In genomic region chr11:112223754-112224532, GRCh38 we compare ENCODE assay signal across 20 cellular contexts. TPM values are rescaled to one million over a fixed set of nuclear protein-coding genes. Genes with fewer than 3 reads are reported as not detected.
A peak's percentile ranks its signal among the peaks of the same experiment; 100 is the strongest.
DNase-seq lines count a peak whose midpoint lies in the region; ATAC-seq, FAIRE-seq and TF ChIP-seq lines count a peak whose summit lies in the region.
"Had no signal": no experiment of that assay in that cellular context is flagged by ENCODE, and none has a peak within 500 bp of the region (broad histone marks: within the 10 kb centered on the region; RNA-seq: fewer than 3 reads in every experiment).

No MANE protein-coding gene starts in this region.

- no TSS peak for BruUV-seq in K562 (replicated peaks; lab: Mats Ljungman, UMichigan)

- H3K79me2 ChIP-seq in SK-N-SH (ENCODE audit: insufficient read depth), result peaks cover 25% of the 10 kb centered on the region
- H3K79me2 ChIP-seq in K562 (ENCODE audit: control insufficient read depth, insufficient read depth, low read length), result peaks cover 26% of the 10 kb centered on the region

- POLR2A ChIA-PET in CD4-positive, alpha-beta T cell (lab: Charles Lee), result no interaction called here
- POLR2A ChIA-PET in SK-N-SH (lab: Yijun Ruan, JAX) (no interaction called here), K562 (lab: Yijun Ruan, JAX) (interaction anchor here (0.5 kb wide), 1 partner anchor 9 kb away, joined by 3 read pairs; no protein-coding TSS in a partner anchor)

- H3K9me3 Mint-ChIP-seq in CD4-positive, alpha-beta T cell, result no peaks in the 10 kb centered on the region
- H3K9me3 Mint-ChIP-seq in nephron, result no peaks in the 10 kb centered on the region
- H3K9me3 Mint-ChIP-seq: CD8-positive, alpha-beta memory T cell; H9 had no signal

- FAIRE-seq in K562 (lab: Jason Lieb, UNC) (no peak), HTR-8/SVneo (lab: Jason Lieb, UNC) (no peak)
- FAIRE-seq: A549, GM12878, GM18507 had no signal

- no peak for TF ChIP-seq CTCF in CD4-positive, alpha-beta T cell (IDR thresholded peaks at IDR 0.05)
- TF ChIP-seq CTCF in SK-N-SH (IDR thresholded peaks at IDR 0.05), result no peak
- no peak for TF ChIP-seq CTCF in K562 (IDR thresholded peaks at IDR 0.05 in 2 of 3, conservative IDR thresholded peaks at IDR 0.05 in 1 of 3; ENCODE audit: insufficient read depth in 2 of 3, low read depth in 1 of 3, low read length in 3 of 3)
- TF ChIP-seq CTCF in nephron (IDR thresholded peaks at IDR 0.05; ENCODE audit: unreplicated experiment in 3 of 3), result no peak

- H3K9me3 ChIP-seq in CD4-positive, alpha-beta T cell (ENCODE audit: control insufficient read depth, low read length), result no peaks in the 10 kb centered on the region
- no peaks in the 10 kb centered on the region for H3K9me3 ChIP-seq in SK-N-SH
- no peaks in the 10 kb centered on the region for H3K9me3 ChIP-seq in K562 (replicated peaks; ENCODE audit: control insufficient read depth, insufficient read depth, low read depth, low read length)
- H3K9me3 ChIP-seq: A549, Caco-2 had no signal

- H3K9me1 ChIP-seq in K562 (ENCODE audit: control insufficient read depth, insufficient read depth, low read length), result no peaks in the 10 kb centered on the region

- H3K27ac ChIP-seq in CD4-positive, alpha-beta T cell (ENCODE audit: low read depth, low read length), result no peak overlapping the region
- peak overlapping the region in 1 of 2 experiments; percentile 64; a peak in 2 of 4 replicates for H3K27ac ChIP-seq in SK-N-SH (ENCODE audit: low read depth in 2 of 2, low read length in 1 of 2)
- H3K27ac ChIP-seq in K562 (ENCODE audit: extremely low read depth, low read depth, low read length), result no peak overlapping the region
- H3K27ac ChIP-seq: A549 had no signal

- H3K9me2 ChIP-seq in SK-N-SH, result no peaks in the 10 kb centered on the region

- TF ChIP-seq RAD21 in SK-N-SH (IDR thresholded peaks at IDR 0.05; ENCODE audit: low read length) (no peak), K562 (CRISPR knock-in tag; conservative IDR thresholded peaks at IDR 0.05 in 1 of 2, IDR thresholded peaks at IDR 0.05 in 1 of 2) (no peak)

- CTCF ChIA-PET in CD4-positive, alpha-beta T cell (lab: Charles Lee), result interaction anchor here (6.2 kb wide), 1 partner anchor 56 kb away, joined by 49 read pairs; no protein-coding TSS in a partner anchor
- CTCF ChIA-PET in SK-N-SH (lab: Yijun Ruan, JAX), result interaction anchor here (1.1 to 17.1 kb wide), 4 partner anchors 51 to 332 kb away, joined by 3 to 620 read pairs (median 5); partner anchors contain the start of gene PLET1
- CTCF ChIA-PET in K562 (lab: Yijun Ruan, JAX; ENCODE audit: low intra/inter-chr PET ratio), result interaction anchor here (1.1 to 1.4 kb wide), 2 partner anchors 55 to 57 kb away, joined by 5 to 7 read pairs; no protein-coding TSS in a partner anchor

- no peak overlapping the region for H3K9ac ChIP-seq in SK-N-SH
- no peak overlapping the region for H3K9ac ChIP-seq in K562 (ENCODE audit: insufficient read depth in 1 of 2, low read depth in 2 of 2, low read length in 2 of 2)

- peaks cover 28% of the 10 kb centered on the region for H3K36me3 Mint-ChIP-seq in CD4-positive, alpha-beta T cell (ENCODE audit: low read depth)
- peaks cover 10% of the 10 kb centered on the region for H3K36me3 Mint-ChIP-seq in nephron (ENCODE audit: low read depth)

- H3K36me3 ChIP-seq in SK-N-SH (replicated peaks in 1 of 2; ENCODE audit: control insufficient read depth in 1 of 2, insufficient read depth in 2 of 2, low read length in 1 of 2), result peaks cover 8 to 9% of the 10 kb centered on the region in 2 experiments
- peaks cover 12% of the 10 kb centered on the region for H3K36me3 ChIP-seq in K562 (ENCODE audit: control insufficient read depth, insufficient read depth, low read length)

- no peak for TF ChIP-seq POLR2A in K562 (conservative IDR thresholded peaks at IDR 0.05)

- H4K20me1 ChIP-seq in SK-N-SH (ENCODE audit: insufficient read depth) (no peaks in the 10 kb centered on the region), K562 (replicated peaks; ENCODE audit: control insufficient read depth, insufficient read depth, low read length) (no peaks in the 10 kb centered on the region)

- H3F3A ChIP-seq in SK-N-SH (replicated peaks; ENCODE audit: insufficient read depth), result no peaks in the 10 kb centered on the region

- no peaks in the 10 kb centered on the region for H3K27me3 Mint-ChIP-seq in CD4-positive, alpha-beta T cell
- H3K27me3 Mint-ChIP-seq in nephron (ENCODE audit: low read depth), result no peaks in the 10 kb centered on the region
- H3K27me3 Mint-ChIP-seq: CD8-positive, alpha-beta memory T cell had no signal

- peaks cover 26% of the 10 kb centered on the region for H3K4me1 Mint-ChIP-seq in CD4-positive, alpha-beta T cell (ENCODE audit: low read depth)
- peaks cover 20% of the 10 kb centered on the region for H3K4me1 Mint-ChIP-seq in nephron

- H2AFZ ChIP-seq in SK-N-SH (ENCODE audit: low read depth) (no peak overlapping the region), K562 (ENCODE audit: low read depth, low read length) (no peak overlapping the region)

- no peak for ATAC-seq in CD4-positive, alpha-beta T cell (ENCODE audit: poor library complexity)
- ATAC-seq in K562 (no peak), GM19351 (IDR thresholded peaks at IDR 0.05; ENCODE audit: unreplicated experiment) (no peak)
- ATAC-seq: A549, GM12878 had no signal

- in situ Hi-C loops in K562 (cut with MboI), result loop anchor here (5.0 to 10.0 kb wide), 3 partner anchors 58 to 619 kb away; partner anchors contain the start of gene SIK2

- TF ChIP-seq EP300 in SK-N-SH (IDR thresholded peaks at IDR 0.05; ENCODE audit: borderline replicate concordance in 1 of 2, low read depth in 1 of 2, low read length in 1 of 2) (peak in 1 of 2 experiments; percentile 85; a peak in 2 of 4 replicates), K562 (IDR thresholded peaks at IDR 0.05; ENCODE audit: low read length) (no peak)

- H3K4me3 ChIP-seq in SK-N-SH (ENCODE audit: low read depth in 2 of 2, low read length in 1 of 2) (no peak overlapping the region), K562 (no peak overlapping the region)
- H3K4me3 ChIP-seq: A549, GM12878 had no signal

- H3K4me1 ChIP-seq in SK-N-SH (ENCODE audit: control insufficient read depth in 1 of 2, insufficient read depth in 2 of 2, low read depth in 1 of 2, low read length in 1 of 2) (peaks cover 16 to 34% of the 10 kb centered on the region in 2 experiments; a peak in 3 of 4 replicates), K562 (replicated peaks in 1 of 2; ENCODE audit: control insufficient read depth in 2 of 2, insufficient read depth in 2 of 2, low read length in 2 of 2) (peaks cover 5 to 8% of the 10 kb centered on the region in 2 experiments; a peak in 3 of 5 replicates)

- peak overlapping the region; percentile 52 for H3K4me3 Mint-ChIP-seq in CD4-positive, alpha-beta T cell
- peak overlapping the region; percentile 74 to 82 (median 79) for H3K4me3 Mint-ChIP-seq in nephron
- H3K4me3 Mint-ChIP-seq: CD14-positive monocyte, H9 had no signal

- no peaks in the 10 kb centered on the region for H3K27me3 ChIP-seq in CD4-positive, alpha-beta T cell (ENCODE audit: control insufficient read depth, insufficient read depth, low read length)
- H3K27me3 ChIP-seq in SK-N-SH (ENCODE audit: insufficient read depth) (no peaks in the 10 kb centered on the region), K562 (ENCODE audit: control insufficient read depth in 2 of 2, insufficient read depth in 2 of 2, low read length in 2 of 2) (no peaks in the 10 kb centered on the region)

- WGBS in SK-N-SH (ENCODE audit: low lambda C conversion rate), result 69% methylated on average over 5 of the region's 5 CpGs
- 41% methylated on average over 5 of the region's 5 CpGs for WGBS in K562 (ENCODE audit: insufficient coverage, low coverage, missing lambda C conversion rate)

- DNase-seq in CD4-positive, alpha-beta T cell, result no peak
- DNase-seq in SK-N-SH (peak; percentile 58), K562 (ENCODE audit: extremely low read depth in 1 of 4, low spot score in 3 of 4) (no peak), DMS153 (lab: John Stamatoyannopoulos, UW) (no peak), HTR-8/SVneo (ENCODE audit: insufficient read length, low spot score) (no peak), activated gamma-delta T cell treated with Interleukin-2 at 50 U/mL for 16 hours (no peak)
- DNase-seq: Caco-2; CD8-positive, alpha-beta memory T cell; DMS79; GOT3; H9 had no signal

- H3K27ac Mint-ChIP-seq in CD4-positive, alpha-beta T cell, result peak overlapping the region; percentile 99
- H3K27ac Mint-ChIP-seq in nephron, result peak overlapping the region in 1 of 3 experiments; percentile 44
- H3K27ac Mint-ChIP-seq: CD14-positive monocyte, H9 had no signal

- intact Hi-C loops in CD4-positive, alpha-beta T cell (cut with DNase I, micrococcal nuclease), result loop anchor here in 1 of 2 experiments (5.0 to 10.0 kb wide), 4 partner anchors 112 to 459 kb away; partner anchors contain the start of genes PPP2R1B, SDHD and TIMM8B
- intact Hi-C loops in K562 (cut with micrococcal nuclease), result loop anchor here (5.0 kb wide), 1 partner anchor 1063 kb away; no protein-coding TSS in a partner anchor

- H3K4me2 ChIP-seq in SK-N-SH (no peak overlapping the region), K562 (ENCODE audit: insufficient read depth, low read length) (no peak overlapping the region)
- H3K4me2 ChIP-seq: A549 had no signal

RNA-seq across cellular contexts. Expression of gene PTS, which starts 2.3 kb away (rescaled TPM):
- 10 to 100 TPM; 82.9 to 86.2 TPM for total RNA-seq in CD4-positive, alpha-beta T cell
- polyA plus RNA-seq in SK-N-SH (2012; rRNA removed) (50.0 and 54.0 TPM in 2 replicates), K562 (2011; rRNA removed) (30.3 and 42.1 TPM in 2 replicates), K562 (2014; fragmentation: Illumina TruSeq; extraction: Trizol) (27.1 and 29.8 TPM in 2 replicates), K562 (2014; fragmentation: Nextera tagmentation; extraction: Ambion mirVana) (10 to 100 TPM; 70.4 to 72.7 TPM), K562 (2014; rRNA removed) (51.9 and 58.9 TPM in 2 replicates)
- 59.5 and 76.1 TPM in 2 replicates for polyA plus RNA-seq in SK-N-SH (2012; cell fraction: cytosol; rRNA removed)
- polyA plus RNA-seq in SK-N-SH (2012; cell fraction: nucleus; rRNA removed), result 34.1 and 63.7 TPM in 2 replicates
- total RNA-seq in K562 (2011; cell fraction: chromatin; rRNA removed; ENCODE audit: low replicate concordance), result 29.6 and 90.6 TPM in 2 replicates
- 18.8 and 24.5 TPM in 2 replicates for total RNA-seq in K562 (2011; cell fraction: nucleolus; rRNA removed)
- 44.4 and 73.2 TPM in 2 replicates for total RNA-seq in K562 (2011; cell fraction: nucleoplasm; rRNA removed)
- total RNA-seq in K562 (2014; rRNA removed) (36.5 and 41.1 TPM in 2 replicates), K562 (2014; rRNA removed; fragmentation: Illumina TruSeq; extraction: Trizol) (40.3 and 43.0 TPM in 2 replicates), K562 (2015; rRNA removed; fragmentation: Illumina TruSeq; extraction: Trizol) (28.8 and 31.6 TPM in 2 replicates), K562 (2021) (31.9 and 38.2 TPM in 2 replicates)
- polyA plus RNA-seq in K562 (2011; cell fraction: cytosol; rRNA removed), result 11.6 and 22.2 TPM in 2 replicates
- 27.5 and 32.6 TPM in 2 replicates for polyA plus RNA-seq in K562 (2011; cell fraction: nucleus; rRNA removed)
- polyA plus RNA-seq in K562 (2012), result 18.6 and 33.9 TPM in 2 replicates
- 19.8 and 26.8 TPM in 2 replicates for polyA minus RNA-seq in K562 (2011; rRNA and poly(A)+ RNA removed)
- 6.4 and 9.6 TPM in 2 replicates for polyA minus RNA-seq in K562 (2011; cell fraction: cytosol; rRNA and poly(A)+ RNA removed)
- 14.0 and 19.3 TPM in 2 replicates for polyA minus RNA-seq in K562 (2011; cell fraction: nucleus; rRNA and poly(A)+ RNA removed)

RNA-seq across cellular contexts. Expression of gene PLET1, which starts 36.7 kb away (rescaled TPM):
- total RNA-seq in CD4-positive, alpha-beta T cell, result not detected
- polyA plus RNA-seq in SK-N-SH (2012; rRNA removed) (not detected in 2 replicates), K562 (2011; rRNA removed) (not detected in 2 replicates), K562 (2014; fragmentation: Illumina TruSeq; extraction: Trizol) (not detected in 2 replicates), K562 (2014; fragmentation: Nextera tagmentation; extraction: Ambion mirVana) (not detected), K562 (2014; rRNA removed) (not detected in 2 replicates)
- not detected in 2 replicates for polyA plus RNA-seq in SK-N-SH (2012; cell fraction: cytosol; rRNA removed)
- not detected in 2 replicates for polyA plus RNA-seq in SK-N-SH (2012; cell fraction: nucleus; rRNA removed)
- not detected in 2 replicates for total RNA-seq in K562 (2011; cell fraction: chromatin; rRNA removed; ENCODE audit: low replicate concordance)
- not detected in 2 replicates for total RNA-seq in K562 (2011; cell fraction: nucleolus; rRNA removed)
- total RNA-seq in K562 (2011; cell fraction: nucleoplasm; rRNA removed), result not detected in 2 replicates
- total RNA-seq in K562 (2014; rRNA removed) (not detected in 2 replicates), K562 (2014; rRNA removed; fragmentation: Illumina TruSeq; extraction: Trizol) (not detected in 2 replicates), K562 (2015; rRNA removed; fragmentation: Illumina TruSeq; extraction: Trizol) (not detected in 2 replicates), K562 (2021) (not detected in 2 replicates)
- polyA plus RNA-seq in K562 (2011; cell fraction: cytosol; rRNA removed), result not detected in 2 replicates
- polyA plus RNA-seq in K562 (2011; cell fraction: nucleus; rRNA removed), result not detected in 2 replicates
- not detected in 2 replicates for polyA plus RNA-seq in K562 (2012)
- not detected in 2 replicates for polyA minus RNA-seq in K562 (2011; rRNA and poly(A)+ RNA removed)
- not detected in 2 replicates for polyA minus RNA-seq in K562 (2011; cell fraction: cytosol; rRNA and poly(A)+ RNA removed)
- not detected in 2 replicates for polyA minus RNA-seq in K562 (2011; cell fraction: nucleus; rRNA and poly(A)+ RNA removed)
- total RNA-seq: Caco-2; CD8-positive, alpha-beta memory T cell; G401; GM12878; H9; HT-29 had no signal
- polyA plus RNA-seq: A549; BJ; CD14-positive monocyte; CD8-positive, alpha-beta memory T cell; GM12878 had no signal

RNA-seq across cellular contexts. Expression of gene BCO2, which starts 48.6 kb away (rescaled TPM):
- total RNA-seq in CD4-positive, alpha-beta T cell, result 1 to 10 TPM; 1.1 to 1.5 TPM
- polyA plus RNA-seq in SK-N-SH (2012; rRNA removed) (0.87 and 1.2 TPM in 2 replicates), K562 (2011; rRNA removed) (0.52 and 0.58 TPM in 2 replicates), K562 (2014; fragmentation: Illumina TruSeq; extraction: Trizol) (0.31 and 0.61 TPM in 2 replicates), K562 (2014; fragmentation: Nextera tagmentation; extraction: Ambion mirVana) (under 1 TPM; 0.21 to 0.24 TPM), K562 (2014; rRNA removed) (0.64 and 0.90 TPM in 2 replicates)
- polyA plus RNA-seq in SK-N-SH (2012; cell fraction: cytosol; rRNA removed), result 0.35 and 0.58 TPM in 2 replicates
- 2.2 and 5.0 TPM in 2 replicates for polyA plus RNA-seq in SK-N-SH (2012; cell fraction: nucleus; rRNA removed)
- total RNA-seq in K562 (2011; cell fraction: chromatin; rRNA removed; ENCODE audit: low replicate concordance), result 0.83 and 5.0 TPM in 2 replicates
- total RNA-seq in K562 (2011; cell fraction: nucleolus; rRNA removed), result 0.17 and 1.4 TPM in 2 replicates
- 1.4 and 3.3 TPM in 2 replicates for total RNA-seq in K562 (2011; cell fraction: nucleoplasm; rRNA removed)
- total RNA-seq in K562 (2014; rRNA removed) (0.69 TPM in 1 of 2 replicates, not detected in the other), K562 (2014; rRNA removed; fragmentation: Illumina TruSeq; extraction: Trizol) (0.54 and 1.0 TPM in 2 replicates), K562 (2015; rRNA removed; fragmentation: Illumina TruSeq; extraction: Trizol) (0.91 and 1.4 TPM in 2 replicates), K562 (2021) (0.42 and 0.60 TPM in 2 replicates)
- 0.09 and 0.15 TPM in 2 replicates for polyA plus RNA-seq in K562 (2011; cell fraction: cytosol; rRNA removed)
- 0.82 and 2.4 TPM in 2 replicates for polyA plus RNA-seq in K562 (2011; cell fraction: nucleus; rRNA removed)
- polyA plus RNA-seq in K562 (2012), result 0.18 and 1.1 TPM in 2 replicates
- 0.35 and 2.0 TPM in 2 replicates for polyA minus RNA-seq in K562 (2011; rRNA and poly(A)+ RNA removed)
- polyA minus RNA-seq in K562 (2011; cell fraction: cytosol; rRNA and poly(A)+ RNA removed), result not detected in 2 replicates
- polyA minus RNA-seq in K562 (2011; cell fraction: nucleus; rRNA and poly(A)+ RNA removed), result 0.40 and 1.3 TPM in 2 replicates
- total RNA-seq: G401 had no signal

RNA-seq across cellular contexts. Expression of gene TEX12, which starts 56.8 kb away (rescaled TPM):
- total RNA-seq in CD4-positive, alpha-beta T cell, result under 1 TPM; 0.39 to 0.82 TPM
- polyA plus RNA-seq in SK-N-SH (2012; rRNA removed) (0.15 TPM in 1 of 2 replicates, not detected in the other), K562 (2011; rRNA removed) (0.10 and 0.28 TPM in 2 replicates), K562 (2014; fragmentation: Illumina TruSeq; extraction: Trizol) (0.39 and 0.61 TPM in 2 replicates), K562 (2014; fragmentation: Nextera tagmentation; extraction: Ambion mirVana) (1 to 10 TPM; 1.4 to 2.3 TPM), K562 (2014; rRNA removed) (0.20 and 0.28 TPM in 2 replicates)
- 0.08 and 0.17 TPM in 2 replicates for polyA plus RNA-seq in SK-N-SH (2012; cell fraction: cytosol; rRNA removed)
- polyA plus RNA-seq in SK-N-SH (2012; cell fraction: nucleus; rRNA removed), result 0.20 TPM in 1 of 2 replicates, not detected in the other
- total RNA-seq in K562 (2011; cell fraction: chromatin; rRNA removed; ENCODE audit: low replicate concordance), result 0.39 and 0.44 TPM in 2 replicates
- total RNA-seq in K562 (2011; cell fraction: nucleolus; rRNA removed), result 0.53 TPM in 1 of 2 replicates, not detected in the other
- 0.37 TPM in 1 of 2 replicates, not detected in the other for total RNA-seq in K562 (2011; cell fraction: nucleoplasm; rRNA removed)
- total RNA-seq in K562 (2014; rRNA removed) (0.65 TPM in 1 of 2 replicates, not detected in the other), K562 (2014; rRNA removed; fragmentation: Illumina TruSeq; extraction: Trizol) (0.73 and 1.0 TPM in 2 replicates), K562 (2015; rRNA removed; fragmentation: Illumina TruSeq; extraction: Trizol) (0.45 and 0.91 TPM in 2 replicates), K562 (2021) (0.31 and 0.62 TPM in 2 replicates)
- polyA plus RNA-seq in K562 (2011; cell fraction: cytosol; rRNA removed), result not detected in 2 replicates
- not detected in 2 replicates for polyA plus RNA-seq in K562 (2011; cell fraction: nucleus; rRNA removed)
- polyA plus RNA-seq in K562 (2012), result 0.17 TPM in 1 of 2 replicates, not detected in the other
- not detected in 2 replicates for polyA minus RNA-seq in K562 (2011; rRNA and poly(A)+ RNA removed)
- polyA minus RNA-seq in K562 (2011; cell fraction: cytosol; rRNA and poly(A)+ RNA removed), result not detected in 2 replicates
- not detected in 2 replicates for polyA minus RNA-seq in K562 (2011; cell fraction: nucleus; rRNA and poly(A)+ RNA removed)
- total RNA-seq: Caco-2, G401, HT-29 had no signal
- polyA plus RNA-seq: A549; BJ; CD14-positive monocyte; CD8-positive, alpha-beta memory T cell had no signal
